ENCODE assay signal across 28 cellular contexts in the genomic region with DNA sequence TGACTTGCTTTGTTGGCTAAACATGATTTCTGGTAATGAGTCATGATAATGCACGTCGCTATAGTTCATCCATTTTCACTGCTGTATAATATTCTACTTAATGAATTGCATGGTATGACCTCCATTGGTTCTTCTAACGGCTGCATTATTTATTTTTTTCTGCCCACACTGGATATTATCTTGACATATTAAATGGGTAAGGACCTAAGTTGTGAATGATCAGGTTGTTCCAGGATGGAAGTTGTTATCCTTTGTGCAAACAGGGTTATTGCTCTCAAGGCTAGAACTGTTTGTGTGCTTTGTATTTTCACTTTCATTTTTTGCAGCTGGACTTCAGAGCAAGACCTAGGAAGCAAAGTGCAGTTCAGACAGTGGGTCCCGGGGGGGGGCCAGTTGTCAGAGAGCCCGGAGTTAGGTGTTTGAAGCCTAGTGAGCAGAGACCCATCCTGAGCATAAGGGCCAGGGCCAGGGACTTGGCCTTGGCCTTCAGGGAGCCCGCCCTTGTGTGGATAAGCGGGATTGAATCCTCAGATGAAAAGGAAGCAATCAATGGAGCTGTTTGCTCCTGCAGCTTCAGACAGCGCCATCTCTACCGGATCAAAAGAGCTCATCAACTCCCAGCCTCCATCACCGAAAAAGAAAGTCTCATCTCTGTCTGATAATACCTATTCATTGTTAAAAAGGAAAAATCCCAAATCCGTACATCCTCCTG. TPM values are rescaled to one million over a fixed set of nuclear protein-coding genes. Genes with fewer than 3 reads are reported as not detected.
DNase-seq lines count a peak whose midpoint lies in the region; ATAC-seq, FAIRE-seq and TF ChIP-seq lines count a peak whose summit lies in the region.
"Had no signal": no experiment of that assay in that cellular context is flagged by ENCODE, and none has a peak within 500 bp of the region (broad histone marks: within the 10 kb centered on the region; RNA-seq: fewer than 3 reads in every experiment).

No MANE protein-coding gene starts in this region.

- no peak for FAIRE-seq in A549 (lab: Jason Lieb, UNC)
- no peak for FAIRE-seq in K562 (lab: Jason Lieb, UNC)
- FAIRE-seq: keratinocyte had no signal

- H3K4me1 ChIP-seq in A549: 0 out of 3 replicates have a peak, but pooled peaks cover 4% of the 10 kb centered on the region
- H3K4me1 ChIP-seq in K562 (replicated peaks in 1 of 2; ENCODE audit: control insufficient read depth in 2 of 2, insufficient read depth in 2 of 2, low read length in 2 of 2): peaks cover 0 to 7% of the 10 kb centered on the region in 2 experiments; a peak in 2 of 5 replicates
- peaks cover 31 to 37% of the 10 kb centered on the region in 2 donors for H3K4me1 ChIP-seq in mucosa of rectum (ENCODE audit: control insufficient read depth in 2 of 2, insufficient read depth in 2 of 2, low read length in 2 of 2)

- POLR2A ChIA-PET in A549 (lab: Yijun Ruan, JAX) (no interaction called here), K562 (lab: Yijun Ruan, JAX) (no interaction called here)

- no peaks in the 10 kb centered on the region for H3K27me3 ChIP-seq in K562 (ENCODE audit: control insufficient read depth in 2 of 2, insufficient read depth in 2 of 2, low read length in 2 of 2)
- H3K27me3 ChIP-seq in mucosa of rectum (ENCODE audit: control insufficient read depth in 2 of 2, insufficient read depth in 2 of 2, low read length in 2 of 2): no peaks in the 10 kb centered on the region
- H3K27me3 ChIP-seq: right atrium auricular region had no signal

- no peak overlapping the region for H3K4me3 ChIP-seq in A549
- no peak overlapping the region for H3K4me3 ChIP-seq in K562
- peak overlapping the region; percentile 9 to 49 for H3K4me3 ChIP-seq in mucosa of rectum (ENCODE audit: low read length in 2 of 2)
- H3K4me3 ChIP-seq: right atrium auricular region, SK-N-MC had no signal

- no peak for TF ChIP-seq CTCF in A549 (IDR thresholded peaks at IDR 0.05)
- TF ChIP-seq CTCF in K562 (IDR thresholded peaks at IDR 0.05 in 2 of 3, conservative IDR thresholded peaks at IDR 0.05 in 1 of 3; ENCODE audit: insufficient read depth in 2 of 3, low read depth in 1 of 3, low read length in 3 of 3): no peak

- ATAC-seq in A549: no peak
- ATAC-seq in K562: no peak
- no peak for ATAC-seq in GM19035 (IDR thresholded peaks at IDR 0.05; ENCODE audit: unreplicated experiment)
- no peak for ATAC-seq in stimulated activated memory B cell treated with anti-CD40 and anti-IgM and Interleukin-4, amounts not matched to agents 10 μg/mL and 1 μg/mL and 100 μg/mL, for 72 hours
- no peak for ATAC-seq in activated naive CD8-positive, alpha-beta T cell treated with anti-CD3 and anti-CD28 coated beads, Interleukin-2, amount 50 U/mL, for 24 hours
- ATAC-seq: activated CD8-positive, alpha-beta memory T cell treated with anti-CD3 and anti-CD28 coated beads, Interleukin-2, amount 10 ng/mL, durations not matched to agents 7 days and 5 days; HCT116; naive thymus-derived CD8-positive, alpha-beta T cell; T-helper 17 cell had no signal

- no peaks in the 10 kb centered on the region for H3K4me1 Mint-ChIP-seq in stimulated activated memory B cell treated with anti-CD40 and anti-IgM and Interleukin-4, amounts not matched to agents 10 μg/mL and 1 μg/mL and 100 μg/mL, for 72 hours
- no peaks in the 10 kb centered on the region for H3K4me1 Mint-ChIP-seq in activated naive CD8-positive, alpha-beta T cell treated with anti-CD3 and anti-CD28 coated beads, Interleukin-2, amount 50 U/mL, for 24 hours
- H3K4me1 Mint-ChIP-seq: activated CD4-positive, alpha-beta T cell treated with anti-CD3 and anti-CD28 coated beads, Interleukin-2, amount 10 ng/mL, durations not matched to agents 7 days and 5 days; activated CD8-positive, alpha-beta memory T cell treated with anti-CD3 and anti-CD28 coated beads, Interleukin-2, amount 10 ng/mL, durations not matched to agents 7 days and 5 days; CD4-positive, CD25-positive, alpha-beta regulatory T cell; naive thymus-derived CD8-positive, alpha-beta T cell; T-helper 17 cell had no signal

- no peak for TF ChIP-seq EP300 in A549 (IDR thresholded peaks at IDR 0.05)
- no peak for TF ChIP-seq EP300 in K562 (IDR thresholded peaks at IDR 0.05; ENCODE audit: low read length)

- peaks cover 93% of the 10 kb centered on the region for H3K79me2 ChIP-seq in K562 (ENCODE audit: control insufficient read depth, insufficient read depth, low read length)

- in situ Hi-C loops in K562 (cut with MboI): no loop called here

- no peak overlapping the region for H2AFZ ChIP-seq in K562 (ENCODE audit: low read depth, low read length)

- H3K9me3 ChIP-seq in A549: no peaks in the 10 kb centered on the region
- H3K9me3 ChIP-seq in K562 (replicated peaks; ENCODE audit: control insufficient read depth, insufficient read depth, low read depth, low read length): no peaks in the 10 kb centered on the region
- no peaks in the 10 kb centered on the region for H3K9me3 ChIP-seq in mucosa of rectum (ENCODE audit: control insufficient read depth in 2 of 2, low read length in 2 of 2)
- H3K9me3 ChIP-seq: right atrium auricular region had no signal

- TF ChIP-seq POLR2A in A549 (IDR thresholded peaks at IDR 0.05; ENCODE audit: low read length): no peak
- no peak for TF ChIP-seq POLR2A in K562 (conservative IDR thresholded peaks at IDR 0.05)

- intact Hi-C loops in K562 (cut with micrococcal nuclease): no loop called here

- no peak overlapping the region for H3K27ac ChIP-seq in A549
- no peak overlapping the region for H3K27ac ChIP-seq in K562 (ENCODE audit: extremely low read depth, low read depth, low read length)
- H3K27ac ChIP-seq in mucosa of rectum (ENCODE audit: low read depth in 2 of 2, low read length in 2 of 2): peak overlapping the region; percentile 79 to 80
- H3K27ac ChIP-seq: right atrium auricular region, SK-N-MC had no signal

- no peak overlapping the region for H3K4me3 Mint-ChIP-seq in stimulated activated memory B cell treated with anti-CD40 and anti-IgM and Interleukin-4, amounts not matched to agents 10 μg/mL and 1 μg/mL and 100 μg/mL, for 72 hours
- no peak overlapping the region for H3K4me3 Mint-ChIP-seq in activated naive CD8-positive, alpha-beta T cell treated with anti-CD3 and anti-CD28 coated beads, Interleukin-2, amount 50 U/mL, for 24 hours
- H3K4me3 Mint-ChIP-seq: activated CD4-positive, alpha-beta T cell treated with anti-CD3 and anti-CD28 coated beads, Interleukin-2, amount 10 ng/mL, durations not matched to agents 7 days and 5 days; activated CD8-positive, alpha-beta memory T cell treated with anti-CD3 and anti-CD28 coated beads, Interleukin-2, amount 10 ng/mL, durations not matched to agents 7 days and 5 days; activated naive CD8-positive, alpha-beta T cell; CD4-positive, CD25-positive, alpha-beta regulatory T cell; naive thymus-derived CD8-positive, alpha-beta T cell; T-helper 17 cell had no signal

- BruUV-seq in K562 (replicated peaks; lab: Mats Ljungman, UMichigan): no TSS peak

- no peak overlapping the region for H3K27ac Mint-ChIP-seq in stimulated activated memory B cell treated with anti-CD40 and anti-IgM and Interleukin-4, amounts not matched to agents 10 μg/mL and 1 μg/mL and 100 μg/mL, for 72 hours
- no peak overlapping the region for H3K27ac Mint-ChIP-seq in activated naive CD8-positive, alpha-beta T cell treated with anti-CD3 and anti-CD28 coated beads, Interleukin-2, amount 50 U/mL, for 24 hours
- H3K27ac Mint-ChIP-seq: activated CD4-positive, alpha-beta T cell treated with anti-CD3 and anti-CD28 coated beads, Interleukin-2, amount 10 ng/mL, durations not matched to agents 7 days and 5 days; activated CD8-positive, alpha-beta memory T cell treated with anti-CD3 and anti-CD28 coated beads, Interleukin-2, amount 10 ng/mL, durations not matched to agents 7 days and 5 days; activated naive CD8-positive, alpha-beta T cell; CD4-positive, CD25-positive, alpha-beta regulatory T cell; T-helper 17 cell had no signal

- H3K4me2 ChIP-seq in A549 (no peak overlapping the region), K562 (ENCODE audit: insufficient read depth, low read length) (no peak overlapping the region)

- TF ChIP-seq RAD21 in A549 (conservative IDR thresholded peaks at IDR 0.05 in 1 of 2, IDR thresholded peaks at IDR 0.05 in 1 of 2): no peak
- TF ChIP-seq RAD21 in K562 (CRISPR knock-in tag; conservative IDR thresholded peaks at IDR 0.05 in 1 of 2, IDR thresholded peaks at IDR 0.05 in 1 of 2): no peak

- H4K20me1 ChIP-seq in K562 (replicated peaks; ENCODE audit: control insufficient read depth, insufficient read depth, low read length): peaks cover 48% of the 10 kb centered on the region

- H3K27me3 Mint-ChIP-seq in stimulated activated memory B cell treated with anti-CD40 and anti-IgM and Interleukin-4, amounts not matched to agents 10 μg/mL and 1 μg/mL and 100 μg/mL, for 72 hours: peaks cover 9% of the 10 kb centered on the region
- H3K27me3 Mint-ChIP-seq in activated naive CD8-positive, alpha-beta T cell treated with anti-CD3 and anti-CD28 coated beads, Interleukin-2, amount 50 U/mL, for 24 hours: peaks cover 4% of the 10 kb centered on the region
- H3K27me3 Mint-ChIP-seq: activated CD4-positive, alpha-beta T cell treated with anti-CD3 and anti-CD28 coated beads, Interleukin-2, amount 10 ng/mL, durations not matched to agents 7 days and 5 days; activated CD8-positive, alpha-beta memory T cell treated with anti-CD3 and anti-CD28 coated beads, Interleukin-2, amount 10 ng/mL, durations not matched to agents 7 days and 5 days; activated naive CD8-positive, alpha-beta T cell; CD4-positive, CD25-positive, alpha-beta regulatory T cell had no signal

- WGBS in A549 (ENCODE audit: missing lambda C conversion rate): 87% methylated on average over 10 of the region's 11 CpGs
- 77% methylated on average over 9 of the region's 11 CpGs for WGBS in K562 (ENCODE audit: insufficient coverage, low coverage, missing lambda C conversion rate)

- no peaks in the 10 kb centered on the region for H3K9me3 Mint-ChIP-seq in stimulated activated memory B cell treated with anti-CD40 and anti-IgM and Interleukin-4, amounts not matched to agents 10 μg/mL and 1 μg/mL and 100 μg/mL, for 72 hours
- no peaks in the 10 kb centered on the region for H3K9me3 Mint-ChIP-seq in activated naive CD8-positive, alpha-beta T cell treated with anti-CD3 and anti-CD28 coated beads, Interleukin-2, amount 50 U/mL, for 24 hours
- H3K9me3 Mint-ChIP-seq: activated CD4-positive, alpha-beta T cell treated with anti-CD3 and anti-CD28 coated beads, Interleukin-2, amount 10 ng/mL, durations not matched to agents 7 days and 5 days had no signal

- H3K36me3 Mint-ChIP-seq in stimulated activated memory B cell treated with anti-CD40 and anti-IgM and Interleukin-4, amounts not matched to agents 10 μg/mL and 1 μg/mL and 100 μg/mL, for 72 hours: no peaks in the 10 kb centered on the region
- H3K36me3 Mint-ChIP-seq in activated naive CD8-positive, alpha-beta T cell treated with anti-CD3 and anti-CD28 coated beads, Interleukin-2, amount 50 U/mL, for 24 hours (ENCODE audit: low read depth): no peaks in the 10 kb centered on the region
- H3K36me3 Mint-ChIP-seq: activated CD8-positive, alpha-beta memory T cell treated with anti-CD3 and anti-CD28 coated beads, Interleukin-2, amount 10 ng/mL, durations not matched to agents 7 days and 5 days; activated naive CD8-positive, alpha-beta T cell; CD4-positive, CD25-positive, alpha-beta regulatory T cell; naive thymus-derived CD8-positive, alpha-beta T cell had no signal

- peaks cover 5% of the 10 kb centered on the region for H3K9me1 ChIP-seq in K562 (ENCODE audit: control insufficient read depth, insufficient read depth, low read length)

- no peaks in the 10 kb centered on the region for H3K36me3 ChIP-seq in K562 (ENCODE audit: control insufficient read depth, insufficient read depth, low read length)
- H3K36me3 ChIP-seq in mucosa of rectum (ENCODE audit: control insufficient read depth in 2 of 2, insufficient read depth in 2 of 2, low read length in 2 of 2): no peaks in the 10 kb centered on the region
- H3K36me3 ChIP-seq: right atrium auricular region had no signal

- DNase-seq in A549 (ENCODE audit: low read depth in 1 of 2, low spot score in 1 of 2): no peak
- DNase-seq in HuH-7 (ENCODE audit: low spot score): peak; percentile 59
- no peak for DNase-seq in K562 (ENCODE audit: extremely low read depth in 1 of 4, low spot score in 3 of 4)
- DNase-seq in RPMI8226: no peak
- DNase-seq in activated naive CD8-positive, alpha-beta T cell treated with anti-CD3 and anti-CD28 coated beads, Interleukin-2, amount 50 U/mL, for 24 hours: no peak
- DNase-seq: activated CD4-positive, alpha-beta T cell treated with anti-CD3 and anti-CD28 coated beads, Interleukin-2, amount 10 ng/mL, durations not matched to agents 7 days and 5 days; activated CD8-positive, alpha-beta memory T cell treated with anti-CD3 and anti-CD28 coated beads, Interleukin-2, amount 10 ng/mL, durations not matched to agents 7 days and 5 days; CD4-positive, CD25-positive, alpha-beta regulatory T cell; DMS79; effector memory CD4-positive, alpha-beta T cell; foreskin melanocyte; Karpas-422; mammary epithelial cell; NCI-H1092; NCI-H187 treated with DMSO at 0.1 percent for 48 hours; NCI-H446; stimulated activated CD4-positive, alpha-beta T cell treated with anti-CD3 and anti-CD28 coated beads, Interleukin-15, amount 100 ng/mL, for 24 hours; stimulated activated CD8-positive, alpha-beta memory T cell treated with anti-CD3 and anti-CD28 coated beads, Interleukin-4, amount 100 ng/mL, for 48 hours; T-helper 17 cell had no signal

- CTCF ChIA-PET in A549 (lab: Yijun Ruan, JAX) (interaction anchor here (1.0 kb wide), 1 partner anchor 10 kb away, joined by 3 read pairs; no protein-coding TSS in a partner anchor), K562 (lab: Yijun Ruan, JAX; ENCODE audit: low intra/inter-chr PET ratio) (no interaction called here)

- no peak overlapping the region for H3K9ac ChIP-seq in K562 (ENCODE audit: insufficient read depth in 1 of 2, low read depth in 2 of 2, low read length in 2 of 2)
- H3K9ac ChIP-seq in mucosa of rectum (ENCODE audit: low read depth in 1 of 2, low read length in 2 of 2): peak overlapping the region in 1 of 2 donors; percentile 18

RNA-seq across cellular contexts. Expression of a gene that starts 48.2 kb away (rescaled TPM):
- polyA plus RNA-seq in A549 (2011; rRNA removed): 21.9 and 23.9 TPM in 2 replicates
- 25.5 and 30.7 TPM in 2 replicates for polyA plus RNA-seq in A549 (2012; cell fraction: cytosol; rRNA removed)
- 19.2 and 25.0 TPM in 2 replicates for polyA plus RNA-seq in A549 (2012; cell fraction: nucleus; rRNA removed)
- polyA plus RNA-seq in A549 (2017; fragmentation: RNase III; extraction: RNeasy Plus Mini Kit Qiagen cat#74134 plus additional on column Dnase treatment): 19.4 to 20.6 TPM (median 20.2 TPM) in 3 replicates
- polyA minus RNA-seq in A549 (2011; rRNA and poly(A)+ RNA removed): 52.7 and 67.8 TPM in 2 replicates
- total RNA-seq in K562 (2011; cell fraction: chromatin; rRNA removed; ENCODE audit: low replicate concordance): 125 and 169 TPM in 2 replicates
- total RNA-seq in K562 (2011; cell fraction: nucleolus; rRNA removed): 46.2 and 47.6 TPM in 2 replicates
- 57.1 and 63.9 TPM in 2 replicates for total RNA-seq in K562 (2011; cell fraction: nucleoplasm; rRNA removed)
- total RNA-seq in K562 (2014; rRNA removed): 10.0 TPM in 2 replicates
- total RNA-seq in K562 (2014; rRNA removed; fragmentation: Illumina TruSeq; extraction: Trizol): 8.8 and 10.6 TPM in 2 replicates
- total RNA-seq in K562 (2015; rRNA removed; fragmentation: Illumina TruSeq; extraction: Trizol): 10.2 and 10.9 TPM in 2 replicates
- total RNA-seq in K562 (2021): 21.4 and 24.0 TPM in 2 replicates
- polyA plus RNA-seq in K562 (2011; rRNA removed): 11.3 and 13.4 TPM in 2 replicates
- polyA plus RNA-seq in K562 (2011; cell fraction: cytosol; rRNA removed): 7.9 and 11.5 TPM in 2 replicates
- polyA plus RNA-seq in K562 (2011; cell fraction: nucleus; rRNA removed): 22.3 and 28.6 TPM in 2 replicates
- polyA plus RNA-seq in K562 (2012): 13.7 and 15.5 TPM in 2 replicates
- 10.9 and 14.6 TPM in 2 replicates for polyA plus RNA-seq in K562 (2014; fragmentation: Illumina TruSeq; extraction: Trizol)
- 1 to 10 TPM; 1.3 to 2.3 TPM for polyA plus RNA-seq in K562 (2014; fragmentation: Nextera tagmentation; extraction: Ambion mirVana)
- polyA plus RNA-seq in K562 (2014; rRNA removed): 6.8 and 8.0 TPM in 2 replicates
- 40.2 and 43.6 TPM in 2 replicates for polyA minus RNA-seq in K562 (2011; rRNA and poly(A)+ RNA removed)
- polyA minus RNA-seq in K562 (2011; cell fraction: cytosol; rRNA and poly(A)+ RNA removed): 13.1 and 20.3 TPM in 2 replicates
- polyA minus RNA-seq in K562 (2011; cell fraction: nucleus; rRNA and poly(A)+ RNA removed): 33.5 and 55.2 TPM in 2 replicates
- polyA plus RNA-seq: CD4-positive, CD25-positive, alpha-beta regulatory T cell had no signal

Comparison
In these comparisons a context has a peak if more than half of its experiments do, and no peak if none do; other contexts are left out.
1. H3K27ac ChIP-seq: peak in mucosa of rectum (2 of 2); none in A549 (0 of 2) and K562 (single experiment).
2. H3K4me3 ChIP-seq: peak in mucosa of rectum (2 of 2); none in A549 (single experiment) and K562 (single experiment).